In the genomic region with DNA sequence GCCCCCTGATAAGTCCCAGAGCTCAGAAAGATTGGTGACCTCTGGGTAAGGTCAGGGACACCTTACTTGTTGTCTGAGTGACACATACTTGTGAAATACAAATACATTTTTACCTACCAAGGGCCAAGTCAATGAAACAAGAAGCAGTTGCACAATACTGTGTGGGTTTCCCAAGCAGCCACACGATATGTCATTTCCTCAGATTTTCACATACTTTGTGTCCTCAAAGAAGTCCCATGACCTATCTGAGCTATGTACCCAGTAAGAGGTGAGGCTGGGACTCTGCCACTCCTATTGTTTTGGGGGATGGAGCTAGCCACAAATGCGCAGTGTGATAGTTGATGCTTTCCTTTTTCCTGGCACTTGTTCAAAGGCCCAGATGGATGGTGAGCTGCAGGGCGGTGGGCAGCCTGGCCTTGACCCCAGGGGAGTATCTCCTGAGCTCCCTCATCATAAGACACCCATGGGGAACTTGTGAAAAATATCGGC, we compare ENCODE assay signal across 15 cellular contexts. TPM values are rescaled to one million over a fixed set of nuclear protein-coding genes. Genes with fewer than 3 reads are reported as not detected.
DNase-seq lines count a peak whose midpoint lies in the region; ATAC-seq, FAIRE-seq and TF ChIP-seq lines count a peak whose summit lies in the region.
"Had no signal": no experiment of that assay in that cellular context is flagged by ENCODE, and none has a peak within 500 bp of the region (broad histone marks: within the 10 kb centered on the region; RNA-seq: fewer than 3 reads in every experiment).

No MANE protein-coding gene starts in this region.

- H3K36me3 ChIP-seq in pancreas, result no peaks in the 10 kb centered on the region
- H3K36me3 ChIP-seq: esophagus squamous epithelium, thoracic aorta had no signal

- no peak for FAIRE-seq in pancreas (lab: Jason Lieb, UNC)
- FAIRE-seq: astrocyte had no signal

- H3K4me3 ChIP-seq in epithelial cell of esophagus (ENCODE audit: low read length), result no peak overlapping the region
- H3K4me3 ChIP-seq in pancreas, result no peak overlapping the region
- H3K4me3 ChIP-seq: esophagus squamous epithelium, thoracic aorta had no signal

- DNase-seq in GM04504 (ENCODE audit: low read depth), result peak; percentile 34
- peak; percentile 45 for DNase-seq in NOMO-1 treated with dmso at 0.1 percent for 144 hours (lab: John Stamatoyannopoulos, UW; ENCODE audit: unreplicated experiment)
- DNase-seq in epithelial cell of esophagus (ENCODE audit: low read depth), result peak; percentile 75
- DNase-seq in pancreas, result peak in 2 of 6 donors; percentile 48 to 69
- no peak for DNase-seq in RKO (ENCODE audit: low spot score)
- DNase-seq: DMS79 treated with DMSO at 0.1 percent for 48 hours, esophagus squamous epithelium, Karpas-422, left colon, NCI-H524 treated with DMSO at 0.1 percent for 48 hours had no signal

- peak; percentile 1 to 27 (median 11) for ATAC-seq in pancreas
- no peak for ATAC-seq in GM18867 (IDR thresholded peaks at IDR 0.05; ENCODE audit: unreplicated experiment)
- ATAC-seq in GM18909 (IDR thresholded peaks at IDR 0.05; ENCODE audit: poor library complexity, unreplicated experiment), result no peak
- ATAC-seq in GM21367 (IDR thresholded peaks at IDR 0.05; ENCODE audit: unreplicated experiment), result no peak
- ATAC-seq: left colon had no signal

- H3K27ac ChIP-seq in pancreas, result peak overlapping the region in 2 of 4 donors; percentile 18 to 47
- H3K27ac ChIP-seq: esophagus squamous epithelium, thoracic aorta had no signal

- intact Hi-C loops in pancreas (cut with DNase I), result no loop called here

- H3K9me3 ChIP-seq in pancreas, result no peaks in the 10 kb centered on the region
- H3K9me3 ChIP-seq: esophagus squamous epithelium, thoracic aorta had no signal

- 43 to 48% methylated on average over 4 of the region's 4 CpGs for WGBS in pancreas, 2 donors

- peaks cover 5 to 16% (median 8%) of the 10 kb centered on the region in 3 donors for H3K4me1 ChIP-seq in pancreas

- no peak for TF ChIP-seq CTCF in epithelial cell of esophagus (IDR thresholded peaks at IDR 0.05; ENCODE audit: insufficient read depth, low read depth, low read length, missing control alignments)
- no peak for TF ChIP-seq CTCF in pancreas (IDR thresholded peaks at IDR 0.05)

- H3K27me3 ChIP-seq in pancreas, result no peaks in the 10 kb centered on the region
- H3K27me3 ChIP-seq: esophagus squamous epithelium had no signal

RNA-seq across cellular contexts. Expression of gene SLC25A51, which starts 4.8 kb away (rescaled TPM):
- total RNA-seq in pancreas, result 10 to 100 TPM; 11.6 to 19.0 (median 15.0) TPM
- 1 to 10 TPM; 3.1 to 5.1 TPM for polyA plus RNA-seq in pancreas

Comparison
In these comparisons a context has a peak if more than half of its experiments do, and no peak if none do; other contexts are left out.
1. ATAC-seq: peak in pancreas (4 of 4); none in GM18867 (single experiment), GM18909 (single experiment) and GM21367 (single experiment).